ENCODE assay signal across 8 cellular contexts in genomic region chr7:29243777-29244655, GRCh38. TPM values are rescaled to one million over a fixed set of nuclear protein-coding genes. Genes with fewer than 3 reads are reported as not detected.
DNase-seq lines count a peak whose midpoint lies in the region; ATAC-seq and TF ChIP-seq lines count a peak whose summit lies in the region.

No MANE protein-coding gene starts in this region.

- DNase-seq in activated T-cell treated with anti-CD3 and anti-CD28 coated beads, Interleukin-2, amount 50 U/mL, for 48 hours = peak; percentile 73 to 78
- peak; percentile 6 to 37 (median 12) for DNase-seq in stimulated activated CD4-positive, alpha-beta T cell treated with anti-CD3 and anti-CD28 coated beads, Interleukin-1b, Interleukin-23, amount 100 ng/mL, for 24 hours (ENCODE audit: low read depth in 4 of 4, low spot score in 1 of 4)
- no peak for DNase-seq in mucosa of gallbladder (ENCODE audit: low spot score)

- TF ChIP-seq CTCF in LNCAP (IDR thresholded peaks at IDR 0.05) = peak; percentile 19; the same call in 1 of the 2 replicates

- ATAC-seq in GM18867 (IDR thresholded peaks at IDR 0.05; ENCODE audit: unreplicated experiment) = peak; percentile 80
- ATAC-seq in GM19455 (IDR thresholded peaks at IDR 0.05; ENCODE audit: unreplicated experiment) = no peak
- ATAC-seq in GM18870 (IDR thresholded peaks at IDR 0.05; ENCODE audit: unreplicated experiment) = no peak
- no peak for ATAC-seq in HG03159 (IDR thresholded peaks at IDR 0.05; ENCODE audit: unreplicated experiment)

RNA-seq across cellular contexts. Expression of gene CHN2, which starts 49.4 kb away (rescaled TPM):
- total RNA-seq in mucosa of gallbladder = 24.7 TPM
